Comparison of ENCODE assay signal across 10 cellular contexts in genomic region chr3:79490165-79491028, GRCh38.
A peak's percentile ranks its signal among the peaks of the same experiment; 100 is the strongest.
DNase-seq lines count a peak whose midpoint lies in the region; ATAC-seq and TF ChIP-seq lines count a peak whose summit lies in the region.
"Had no signal": no experiment of that assay in that cellular context is flagged by ENCODE, and none has a peak within 500 bp of the region (broad histone marks: within the 10 kb centered on the region; RNA-seq: fewer than 3 reads in every experiment).

No MANE protein-coding gene starts in this region.

- no TSS peak for BruUV-seq in Caco-2 (replicated peaks; lab: Mats Ljungman, UMichigan)

- POLR2A ChIA-PET in Caco-2 (lab: Charles Lee): no interaction called here

- H3K27me3 Mint-ChIP-seq in brain: peaks cover 3% of the 10 kb centered on the region
- H3K27me3 Mint-ChIP-seq in Caco-2 (ENCODE audit: insufficient read depth, unreplicated experiment): no peaks in the 10 kb centered on the region

- peaks cover 20% of the 10 kb centered on the region for H3K4me1 Mint-ChIP-seq in brain
- H3K4me1 Mint-ChIP-seq in Caco-2 (ENCODE audit: low read depth, unreplicated experiment): no peaks in the 10 kb centered on the region

- no peak overlapping the region for H3K4me3 ChIP-seq in Caco-2 (ENCODE audit: low read depth, low read length)

- H3K36me3 ChIP-seq in Caco-2 (ENCODE audit: control insufficient read depth, insufficient read depth, low read length): no peaks in the 10 kb centered on the region

- peak overlapping the region; percentile 15 to 84 (median 69) for H3K27ac Mint-ChIP-seq in brain
- H3K27ac Mint-ChIP-seq in Caco-2 (ENCODE audit: unreplicated experiment): no peak overlapping the region

- H3K4me3 Mint-ChIP-seq in brain: peak overlapping the region in 3 of 5 experiments; percentile 6 to 77 (median 23)
- no peak overlapping the region for H3K4me3 Mint-ChIP-seq in Caco-2 (ENCODE audit: unreplicated experiment)
- H3K4me3 Mint-ChIP-seq: activated T-cell treated with anti-CD3 and anti-CD28 coated beads, Interleukin-2, amount 50 U/mL, for 4 hours had no signal

- H3K9me3 ChIP-seq in Caco-2: no peaks in the 10 kb centered on the region

- H3K36me3 Mint-ChIP-seq in brain: peaks cover 4% of the 10 kb centered on the region
- H3K36me3 Mint-ChIP-seq in Caco-2 (ENCODE audit: insufficient read depth, unreplicated experiment): no peaks in the 10 kb centered on the region

- CTCF ChIA-PET in Caco-2 (lab: Charles Lee): no interaction called here

- peaks cover 0 to 10% (median 3%) of the 10 kb centered on the region in 5 experiments for H3K9me3 Mint-ChIP-seq in brain
- H3K9me3 Mint-ChIP-seq in Caco-2 (ENCODE audit: unreplicated experiment): no peaks in the 10 kb centered on the region

- intact Hi-C loops in Caco-2 (cut with micrococcal nuclease; ENCODE audit: unreplicated experiment): no loop called here

- H3K27me3 ChIP-seq in Caco-2 (replicated peaks; ENCODE audit: control insufficient read depth, insufficient read depth, low read length): no peaks in the 10 kb centered on the region

- TF ChIP-seq POLR2A in erythroblast (IDR thresholded peaks at IDR 0.05; ENCODE audit: low read length): no peak

- ATAC-seq in GM18511 (IDR thresholded peaks at IDR 0.05; ENCODE audit: unreplicated experiment): no peak
- no peak for ATAC-seq in GM19455 (IDR thresholded peaks at IDR 0.05; ENCODE audit: unreplicated experiment)
- ATAC-seq: activated T-cell treated with anti-CD3 and anti-CD28 coated beads, Interleukin-2, amount 50 U/mL, for 4 hours; left lobe of liver had no signal

- DNase-seq in HCEC 1CT (peak; percentile 4), kidney tubule cell (ENCODE audit: low spot score) (peak; percentile 36), stromal cell of bone marrow (ENCODE audit: low read depth) (peak; percentile 48), Caco-2 (no peak), erythroblast (lab: John Stamatoyannopoulos, UW) (no peak)
- DNase-seq: activated T-cell treated with anti-CD3 and anti-CD28 coated beads, Interleukin-2, amount 50 U/mL, for 4 hours had no signal

- H3K4me1 ChIP-seq in Caco-2: no peaks in the 10 kb centered on the region

- TF ChIP-seq CTCF in brain (conservative IDR thresholded peaks at IDR 0.05) (no peak), Caco-2 (IDR thresholded peaks at IDR 0.05; ENCODE audit: insufficient read depth in 1 of 2, low read depth in 1 of 2, low read length in 1 of 2, severe bottlenecking in 1 of 2, unreplicated experiment in 1 of 2) (no peak)

Comparison
In these comparisons a context has a peak if more than half of its experiments do, and no peak if none do; other contexts are left out.
1. DNase-seq: peak in HCEC 1CT (single experiment), kidney tubule cell (single experiment) and stromal cell of bone marrow (single experiment); none in Caco-2 (0 of 2) and erythroblast (0 of 2).